In genomic region chr3:142888099-142888483, GRCh38 we compare ENCODE assay signal across 9 cellular contexts. TPM values are rescaled to one million over a fixed set of nuclear protein-coding genes. Genes with fewer than 3 reads are reported as not detected.
DNase-seq lines count a peak whose midpoint lies in the region; TF ChIP-seq lines count a peak whose summit lies in the region.
"Had no signal": no experiment of that assay in that cellular context is flagged by ENCODE, and none has a peak within 500 bp of the region (broad histone marks: within the 10 kb centered on the region; RNA-seq: fewer than 3 reads in every experiment).

No MANE protein-coding gene starts in this region.

- TF ChIP-seq CTCF in WERI-Rb-1 (IDR thresholded peaks at IDR 0.05; ENCODE audit: low read depth, low read length): no peak; the same call in 1 of the 2 replicates
- TF ChIP-seq CTCF in cardiac muscle cell (IDR thresholded peaks at IDR 0.05; ENCODE audit: low read depth, low read length): no peak

- no peaks in the 10 kb centered on the region for H3K4me1 ChIP-seq in cardiac muscle cell (ENCODE audit: low read depth)

- intact Hi-C loops in posterior vena cava (cut with DNase I): no loop called here

- H3K27ac ChIP-seq in WERI-Rb-1 (peak overlapping the region; percentile 72), cardiac muscle cell (no peak overlapping the region)

- H3K9me3 ChIP-seq in WERI-Rb-1 (ENCODE audit: severe bottlenecking): no peaks in the 10 kb centered on the region
- no peaks in the 10 kb centered on the region for H3K9me3 ChIP-seq in cardiac muscle cell (ENCODE audit: low read depth)

- in situ Hi-C loops in G401 (cut with HindIII; ENCODE audit: low sequenced_read_pairs): no loop called here

- no peaks in the 10 kb centered on the region for H3K27me3 ChIP-seq in WERI-Rb-1 (ENCODE audit: insufficient read depth, low read depth, severe bottlenecking)
- H3K27me3 ChIP-seq in cardiac muscle cell: peaks cover 13% of the 10 kb centered on the region

- H3K36me3 ChIP-seq in WERI-Rb-1: peaks cover 2% of the 10 kb centered on the region; the same call in 1 of the 2 replicates
- H3K36me3 ChIP-seq in cardiac muscle cell: no peaks in the 10 kb centered on the region

- DNase-seq in G401 (ENCODE audit: low spot score) (peak; percentile 4), M059J (ENCODE audit: low read depth) (peak; percentile 69), WERI-Rb-1 (peak; percentile 56), cardiac muscle cell (ENCODE audit: low read depth in 1 of 2, low spot score in 1 of 2) (peak; percentile 46 to 64), posterior vena cava (ENCODE audit: low spot score) (peak; percentile 82), NCI-H187 (lab: John Stamatoyannopoulos, UW) (no peak), activated gamma-delta T cell treated with Interleukin-2 at 50 U/mL for 16 hours (no peak)
- DNase-seq in activated effector memory CD4-positive, alpha-beta T cell treated with anti-CD3 and anti-CD28 coated beads, Interleukin-2, amount 50 U/mL, for 16 hours: no peak

- H3K4me3 ChIP-seq in WERI-Rb-1 (ENCODE audit: low read depth, low read length) (peak overlapping the region; percentile 60), cardiac muscle cell (peak overlapping the region; percentile 51)

RNA-seq across cellular contexts. Expression of gene PCOLCE2, which starts 0.8 kb away (rescaled TPM):
- total RNA-seq in G401 (2014; rRNA removed; shearing (Covaris generic)): 13.0 and 36.6 TPM in 2 replicates
- 21.6 and 26.5 TPM in 2 replicates for total RNA-seq in M059J (2014; rRNA removed; shearing (Covaris generic))
- 5.5 and 6.5 TPM in 2 replicates for total RNA-seq in cardiac muscle cell
- 5.4 and 6.5 TPM in 2 replicates for polyA plus RNA-seq in cardiac muscle cell
- 10 to 100 TPM; 39.7 to 54.5 TPM for total RNA-seq in posterior vena cava
- total RNA-seq: T-helper 2 cell treated with Interferon-gamma antibody and Interleukin-4, amounts not matched to agents 100 ng/mL and 5 ng/mL, for 36 hours had no signal

Comparison
In these comparisons a context has a peak if more than half of its experiments do, and no peak if none do; other contexts are left out.
1. DNase-seq: peak in G401 (single experiment), M059J (single experiment), WERI-Rb-1 (single experiment), cardiac muscle cell (2 of 2) and posterior vena cava (single experiment); none in NCI-H187 (0 of 2), activated effector memory CD4-positive, alpha-beta T cell treated with anti-CD3 and anti-CD28 coated beads, Interleukin-2, amount 50 U/mL, for 16 hours (single experiment) and activated gamma-delta T cell treated with Interleukin-2 at 50 U/mL for 16 hours (single experiment).